Comparison of ENCODE assay signal across 18 cellular contexts in the genomic region with DNA sequence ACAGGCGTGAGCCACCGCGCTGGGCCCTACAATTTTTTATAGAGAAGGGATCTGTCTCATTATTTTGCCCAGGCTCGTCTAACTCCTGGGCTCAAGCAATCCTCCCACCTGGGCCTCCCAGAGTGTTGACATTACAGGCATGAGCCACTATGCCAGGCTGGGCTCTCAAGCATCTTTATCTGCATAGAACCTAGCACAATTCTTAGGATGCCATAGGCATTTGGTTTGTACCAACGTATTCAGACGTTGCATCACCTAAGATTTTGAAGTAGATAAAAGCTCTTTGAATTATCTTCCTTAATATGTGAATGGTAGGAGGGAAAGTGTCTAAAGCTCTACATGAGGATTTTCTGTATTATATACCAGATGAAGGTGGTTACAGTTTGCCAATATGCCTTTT. TPM values are rescaled to one million over a fixed set of nuclear protein-coding genes. Genes with fewer than 3 reads are reported as not detected.
A peak's percentile ranks its signal among the peaks of the same experiment; 100 is the strongest.
DNase-seq lines count a peak whose midpoint lies in the region; ATAC-seq, FAIRE-seq and TF ChIP-seq lines count a peak whose summit lies in the region.
"Had no signal": no experiment of that assay in that cellular context is flagged by ENCODE, and none has a peak within 500 bp of the region (broad histone marks: within the 10 kb centered on the region; RNA-seq: fewer than 3 reads in every experiment).

No MANE protein-coding gene starts in this region.

- H3K9ac ChIP-seq in GM23248: no peak overlapping the region
- no peak overlapping the region for H3K9ac ChIP-seq in smooth muscle cell (ENCODE audit: low read depth)
- H3K9ac ChIP-seq: BLaER1 treated with 17β-estradiol and CSF1 and Interleukin-3, amounts not matched to agents 10 nM and 100 nM had no signal

- H3K79me2 ChIP-seq in GM23248 (ENCODE audit: insufficient read depth) (peaks cover 97% of the 10 kb centered on the region), smooth muscle cell (ENCODE audit: low read depth) (peaks cover 58% of the 10 kb centered on the region)

- in situ Hi-C loops in GM23248 (cut with MboI): no loop called here
- in situ Hi-C loops in G401 (cut with HindIII; ENCODE audit: low sequenced_read_pairs): no loop called here

- H3K4me2 ChIP-seq in GM23248 (ENCODE audit: unreplicated experiment) (no peak overlapping the region), smooth muscle cell (no peak overlapping the region)
- H3K4me2 ChIP-seq: BLaER1 treated with 17β-estradiol and CSF1 and Interleukin-3, amounts not matched to agents 10 nM and 100 nM had no signal

- peak overlapping the region; percentile 68; the same call in 1 of the 2 replicates for H3K27ac ChIP-seq in GM23248
- H3K27ac ChIP-seq in smooth muscle cell (ENCODE audit: low read depth): peak overlapping the region; percentile 89
- H3K27ac ChIP-seq: BLaER1 treated with 17β-estradiol and CSF1 and Interleukin-3, amounts not matched to agents 10 nM and 100 nM had no signal

- no peak for ATAC-seq in HG02852 (IDR thresholded peaks at IDR 0.05; ENCODE audit: unreplicated experiment)
- ATAC-seq: CD8-positive, alpha-beta T cell; HepG2 had no signal

- no peak overlapping the region for H3K4me3 ChIP-seq in GM23248
- no peak overlapping the region for H3K4me3 ChIP-seq in fibroblast of villous mesenchyme (ENCODE audit: low read depth, low read length)
- H3K4me3 ChIP-seq in smooth muscle cell: no peak overlapping the region
- H3K4me3 ChIP-seq: BLaER1 treated with 17β-estradiol and CSF1 and Interleukin-3, amounts not matched to agents 10 nM and 100 nM had no signal

- peaks cover 11% of the 10 kb centered on the region; the same call in 1 of the 2 replicates for H3F3A ChIP-seq in GM23248 (ENCODE audit: insufficient read depth)
- H3F3A ChIP-seq in smooth muscle cell (ENCODE audit: low read depth): peaks cover 28% of the 10 kb centered on the region

- DNase-seq in GM23248 (no peak), amniotic epithelial cell (ENCODE audit: low read depth) (peak; percentile 84), fibroblast of villous mesenchyme (ENCODE audit: low read depth) (peak; percentile 22), smooth muscle cell (lab: John Stamatoyannopoulos, UW; ENCODE audit: unreplicated experiment) (no peak), KG1 (lab: John Stamatoyannopoulos, UW) (no peak), GM19239 (ENCODE audit: insufficient read length, low spot score) (no peak), G401 (ENCODE audit: low spot score) (no peak)
- DNase-seq: CD8-positive, alpha-beta T cell; DMS 273 treated with DMSO at 0.1 percent for 48 hours; DMS53; GDM1; H9 had no signal

- H3K9me2 ChIP-seq in GM23248 (ENCODE audit: insufficient read depth): no peaks in the 10 kb centered on the region

- TF ChIP-seq CTCF in fibroblast of villous mesenchyme (IDR thresholded peaks at IDR 0.05; ENCODE audit: insufficient read depth, low read depth, low read length) (no peak), smooth muscle cell (IDR thresholded peaks at IDR 0.05; ENCODE audit: borderline replicate concordance, insufficient read depth, poor library complexity, severe bottlenecking) (no peak)

- H3K36me3 ChIP-seq in GM23248 (ENCODE audit: low read depth) (no peaks in the 10 kb centered on the region), smooth muscle cell (ENCODE audit: low read depth) (no peaks in the 10 kb centered on the region)

- H3K9me3 ChIP-seq in GM23248 (ENCODE audit: low read depth) (no peaks in the 10 kb centered on the region), smooth muscle cell (replicated peaks; ENCODE audit: low read depth) (no peaks in the 10 kb centered on the region)
- H3K9me3 ChIP-seq: BLaER1 treated with 17β-estradiol and CSF1 and Interleukin-3, amounts not matched to agents 10 nM and 100 nM had no signal

- no peak for FAIRE-seq in GM19239 (lab: Jason Lieb, UNC)
- FAIRE-seq: GM12892, GM18507, H1, HepG2 had no signal

- H3K4me1 ChIP-seq in GM23248 (ENCODE audit: insufficient read depth) (peaks cover 27% of the 10 kb centered on the region), smooth muscle cell (ENCODE audit: low read depth) (peaks cover 7% of the 10 kb centered on the region)

- H3K27me3 ChIP-seq in GM23248 (replicated peaks; ENCODE audit: insufficient read depth) (no peaks in the 10 kb centered on the region), smooth muscle cell (ENCODE audit: low read depth) (no peaks in the 10 kb centered on the region)
- H3K27me3 ChIP-seq: BLaER1 treated with 17β-estradiol and CSF1 and Interleukin-3, amounts not matched to agents 10 nM and 100 nM had no signal

- WGBS in GM23248 (ENCODE audit: low coverage in 1 of 2, low lambda C conversion rate in 2 of 2, missing lambda C conversion rate in 2 of 2), 2 experiments: 92 to 93% methylated on average over 6 of the region's 6 CpGs
- 84% methylated on average over 6 of the region's 6 CpGs for WGBS in smooth muscle cell (ENCODE audit: low lambda C conversion rate)

- H4K20me1 ChIP-seq in GM23248 (ENCODE audit: insufficient read depth): no peaks in the 10 kb centered on the region; the same call in 1 of the 2 replicates
- peaks cover 71% of the 10 kb centered on the region for H4K20me1 ChIP-seq in smooth muscle cell (ENCODE audit: low read depth)

- H2AFZ ChIP-seq in GM23248 (no peak overlapping the region), smooth muscle cell (ENCODE audit: low read depth) (no peak overlapping the region)

RNA-seq across cellular contexts. Expression of a gene that starts 30.5 kb away (rescaled TPM):
- 66.9 and 113 TPM in 2 replicates for total RNA-seq in GM23248 (2014; rRNA removed; shearing (Covaris generic))
- polyA plus RNA-seq in GM23248 (2016; fragmentation: Nextera tagmentation; extraction: Ambion mirVana) (123 and 127 TPM in 2 replicates), smooth muscle cell (43.5 and 50.9 TPM in 2 replicates)
- total RNA-seq in fibroblast of villous mesenchyme (61.5 and 70.0 TPM in 2 replicates), smooth muscle cell (59.5 and 64.9 TPM in 2 replicates)
- 78.3 and 80.5 TPM in 2 replicates for total RNA-seq in G401 (2014; rRNA removed; shearing (Covaris generic))

RNA-seq across cellular contexts. Expression of a gene that starts 40.7 kb away (rescaled TPM):
- 199 and 210 TPM in 2 replicates for total RNA-seq in GM23248 (2014; rRNA removed; shearing (Covaris generic))
- polyA plus RNA-seq in GM23248 (2016; fragmentation: Nextera tagmentation; extraction: Ambion mirVana): 79.5 and 79.9 TPM in 2 replicates
- 123 and 152 TPM in 2 replicates for total RNA-seq in fibroblast of villous mesenchyme
- 32.5 and 37.5 TPM in 2 replicates for total RNA-seq in smooth muscle cell
- 13.0 and 14.9 TPM in 2 replicates for polyA plus RNA-seq in smooth muscle cell
- total RNA-seq in G401 (2014; rRNA removed; shearing (Covaris generic)): 26.0 and 40.0 TPM in 2 replicates
- total RNA-seq: HepG2 had no signal
- polyA plus RNA-seq: HepG2 had no signal

RNA-seq across cellular contexts. Expression of a gene that starts 56.7 kb away (rescaled TPM):
- 16.6 and 23.0 TPM in 2 replicates for total RNA-seq in GM23248 (2014; rRNA removed; shearing (Covaris generic))
- polyA plus RNA-seq in GM23248 (2016; fragmentation: Nextera tagmentation; extraction: Ambion mirVana) (0.87 and 0.96 TPM in 2 replicates), smooth muscle cell (11.0 and 11.1 TPM in 2 replicates)
- total RNA-seq in fibroblast of villous mesenchyme (12.2 and 16.0 TPM in 2 replicates), smooth muscle cell (14.9 and 15.7 TPM in 2 replicates)
- total RNA-seq in G401 (2014; rRNA removed; shearing (Covaris generic)): 41.1 and 42.6 TPM in 2 replicates

Comparison
In these comparisons a context has a peak if more than half of its experiments do, and no peak if none do; other contexts are left out.
1. DNase-seq: peak in amniotic epithelial cell (single experiment) and fibroblast of villous mesenchyme (single experiment); none in GM23248 (single experiment), smooth muscle cell (single experiment), KG1 (single experiment), GM19239 (single experiment) and G401 (single experiment).